Comparison of ENCODE assay signal across 16 cellular contexts in genomic region chr11:124072147-124072546, GRCh38. TPM values are rescaled to one million over a fixed set of nuclear protein-coding genes. Genes with fewer than 3 reads are reported as not detected.
"Had no signal": no experiment of that assay in that cellular context is flagged by ENCODE, and none has a peak within 500 bp of the region (broad histone marks: within the 10 kb centered on the region; RNA-seq: fewer than 3 reads in every experiment).

No MANE protein-coding gene starts in this region.

- H3K27ac Mint-ChIP-seq: T-cell had no signal

- H3K27ac ChIP-seq: RWPE1 had no signal

- H3K4me3 Mint-ChIP-seq: T-cell had no signal

- H3K9me3 Mint-ChIP-seq: T-cell had no signal

- H3K4me2 ChIP-seq: SK-N-SH had no signal

- ATAC-seq: HepG2, T-cell had no signal

- DNase-seq: IMR-90, Karpas-422, MG63, NCI-H1092, NCI-H1417 treated with DMSO at 0.1 percent for 48 hours, NCI-H2107, NCI-H226, NCI-H510A, PC-3, SK-N-SH, T-cell had no signal

- H3K36me3 Mint-ChIP-seq: T-cell had no signal

- H3K4me3 ChIP-seq: MG63 had no signal

- H3K36me3 ChIP-seq: MG63 had no signal

- H3K9me2 ChIP-seq: SK-N-SH had no signal

- H3K9ac ChIP-seq: SK-N-SH had no signal

- H3K9me3 ChIP-seq: MG63, SK-N-SH had no signal

RNA-seq across cellular contexts. Expression of gene OR10G7, which starts 31.0 kb away (rescaled TPM):
- total RNA-seq: HepG2, HT1080, IMR-90, OCI-LY7, PC-3, SK-MEL-5, T-cell had no signal
- polyA plus RNA-seq: HepG2, IMR-90, SK-N-SH had no signal

RNA-seq across cellular contexts. Expression of gene VWA5A, which starts 43.1 kb away (rescaled TPM):
- total RNA-seq: PC-3 had no signal

RNA-seq across cellular contexts. Expression of gene OR10G8, which starts 45.5 kb away (rescaled TPM):
- total RNA-seq: HepG2, HT1080, IMR-90, OCI-LY7, PC-3, SK-MEL-5, T-cell had no signal
- polyA plus RNA-seq: HepG2, IMR-90, SK-N-SH had no signal

RNA-seq across cellular contexts. Expression of gene OR10G9, which starts 49.3 kb away (rescaled TPM):
- total RNA-seq: HepG2, HT1080, IMR-90, OCI-LY7, PC-3, SK-MEL-5, T-cell had no signal
- polyA plus RNA-seq: HepG2, IMR-90, SK-N-SH had no signal

RNA-seq across cellular contexts. Expression of gene OR10G4, which starts 59.4 kb away (rescaled TPM):
- total RNA-seq: HepG2, HT1080, IMR-90, OCI-LY7, PC-3, SK-MEL-5, T-cell had no signal
- polyA plus RNA-seq: HepG2, IMR-90, SK-N-SH had no signal
